11 cellular contexts compared by ENCODE assay signal in the genomic region with DNA sequence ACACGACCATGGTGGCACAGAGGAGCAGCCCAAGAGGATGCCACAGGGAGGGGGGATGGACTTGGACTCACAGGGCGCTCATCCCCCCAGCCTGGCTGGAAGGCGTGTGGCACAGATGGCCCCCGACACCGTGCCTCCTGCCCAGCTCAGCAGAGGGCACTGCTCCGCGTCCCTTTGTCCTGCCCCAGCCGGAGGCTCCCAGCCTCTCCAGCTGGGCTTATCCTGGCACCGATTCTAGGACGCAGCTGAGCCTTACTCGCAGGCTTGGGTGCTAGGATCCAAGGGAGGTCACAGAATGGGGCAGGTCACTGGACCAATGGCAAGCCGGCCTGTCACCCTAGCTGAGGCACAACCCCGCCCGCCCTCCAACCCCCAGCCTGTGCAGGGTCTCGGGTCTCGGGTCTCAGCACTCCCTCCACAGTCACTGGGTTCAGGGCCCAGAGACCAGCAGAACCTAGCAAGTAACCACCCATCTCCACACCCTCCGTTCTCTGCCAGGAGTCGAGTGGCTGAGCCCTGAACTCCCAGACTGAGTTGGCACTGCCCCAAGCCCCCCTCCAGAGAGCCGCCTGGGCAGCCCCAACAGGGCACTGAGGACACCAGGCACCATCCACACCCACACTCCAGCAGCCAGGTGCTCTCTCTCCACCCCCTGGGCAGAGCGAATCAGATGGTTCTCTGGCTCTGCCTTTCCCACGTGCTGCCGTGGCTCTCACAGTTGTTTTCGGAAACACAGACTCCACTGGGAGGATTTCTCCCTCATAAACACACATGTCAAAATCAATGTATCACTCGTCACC. TPM values are rescaled to one million over a fixed set of nuclear protein-coding genes. Genes with fewer than 3 reads are reported as not detected.
DNase-seq lines count a peak whose midpoint lies in the region; ATAC-seq, FAIRE-seq and TF ChIP-seq lines count a peak whose summit lies in the region.
"Had no signal": no experiment of that assay in that cellular context is flagged by ENCODE, and none has a peak within 500 bp of the region (broad histone marks: within the 10 kb centered on the region; RNA-seq: fewer than 3 reads in every experiment).

No MANE protein-coding gene starts in this region.

- no peak overlapping the region for H2BK20ac ChIP-seq in H1 (ENCODE audit: low read length)

- H2BK15ac ChIP-seq in H1 (ENCODE audit: low read length): no peak overlapping the region

- intact Hi-C loops in lower leg skin (cut with DNase I; ENCODE audit: low total_unique reads): no loop called here

- no peak overlapping the region for H2AK5ac ChIP-seq in H1 (ENCODE audit: low read depth, low read length)

- peaks cover 25 to 56% of the 10 kb centered on the region in 2 experiments for H4K20me1 ChIP-seq in H1 (replicated peaks in 1 of 2; ENCODE audit: control insufficient read depth in 1 of 2, insufficient read depth in 2 of 2, low read length in 2 of 2)

- H3K23ac ChIP-seq in H1 (ENCODE audit: insufficient read length): no peak overlapping the region

- ATAC-seq in HG02588 (IDR thresholded peaks at IDR 0.05; ENCODE audit: unreplicated experiment) (no peak), GM21717 (IDR thresholded peaks at IDR 0.05; ENCODE audit: unreplicated experiment) (no peak)

- 91% methylated on average over 16 of the region's 24 CpGs; no CpG with 5 or more reads in 1 of the 2 experiments for WGBS in H1 (ENCODE audit: extremely low coverage in 1 of 2, insufficient coverage in 1 of 2, insufficient read length in 1 of 2, insufficient replicate concordance in 2 of 2, low coverage in 1 of 2, low lambda C conversion rate in 2 of 2, missing lambda C conversion rate in 1 of 2), 2 experiments
- 79 to 81% methylated on average over 17 to 19 of the region's 24 CpGs for WGBS in lower leg skin, 2 donors

- H4K91ac ChIP-seq in H1 (replicated peaks; ENCODE audit: insufficient read length, low read length): no peak overlapping the region

- peak overlapping the region; percentile 24; the same call in 1 of the 2 replicates for H2BK5ac ChIP-seq in H1 (ENCODE audit: low read depth, low read length)

- H2BK12ac ChIP-seq in H1 (ENCODE audit: low read depth, low read length): no peak overlapping the region

- H3K79me1 ChIP-seq in H1 (ENCODE audit: low read depth, low read length): peaks cover 28% of the 10 kb centered on the region

- H4K8ac ChIP-seq in H1 (ENCODE audit: extremely low read depth, insufficient read depth, low read length): peak overlapping the region; percentile 21; the same call in 1 of the 2 replicates

- no peaks in the 10 kb centered on the region for H3K27me3 ChIP-seq in H1 (replicated peaks in 1 of 4; ENCODE audit: control insufficient read depth in 3 of 4, extremely low read depth in 1 of 4, insufficient read depth in 3 of 4, low read length in 3 of 4)

- DNase-seq in AG08395 (ENCODE audit: low spot score) (peak; percentile 52), NCI-H1105 (lab: John Stamatoyannopoulos, UW) (peak; percentile 92), H1 (ENCODE audit: low read depth in 1 of 2, low spot score in 2 of 2) (no peak), myocyte (ENCODE audit: low read depth) (peak; percentile 6), lower leg skin (ENCODE audit: low spot score in 2 of 2) (no peak), H54 (ENCODE audit: insufficient read length, low spot score) (no peak)
- DNase-seq: OCI-M1 had no signal

- CTCF ChIA-PET in H1 (lab: Charles Lee; ENCODE audit: partially characterized antibody): interaction anchor here (0.6 to 1.3 kb wide), 4 partner anchors 13 to 272 kb away, joined by 3 to 4 read pairs (median 3); no protein-coding TSS in a partner anchor

- TF ChIP-seq POLR2A in H1 (IDR thresholded peaks at IDR 0.05; ENCODE audit: control extremely low read depth in 1 of 2, low read depth in 2 of 2, low read length in 2 of 2) (no peak), lower leg skin (IDR thresholded peaks at IDR 0.05) (no peak), H54 (IDR thresholded peaks at IDR 0.05; ENCODE audit: low read depth, low read length) (no peak)

- H3K18ac ChIP-seq in H1 (ENCODE audit: extremely low read depth, low read length): no peak overlapping the region

- no peak for FAIRE-seq in H1 (lab: Jason Lieb, UNC)
- FAIRE-seq in H54 (lab: Jason Lieb, UNC): no peak

- peaks cover 17 to 50% (median 36%) of the 10 kb centered on the region in 4 experiments for H3K36me3 ChIP-seq in H1 (ENCODE audit: control insufficient read depth in 2 of 4, insufficient read depth in 4 of 4, low read length in 3 of 4)

- H3K4me2 ChIP-seq in H1 (ENCODE audit: insufficient read depth in 1 of 2, low read depth in 2 of 2, low read length in 2 of 2): no peak overlapping the region

- H3K4ac ChIP-seq in H1 (replicated peaks; ENCODE audit: insufficient read length, low read depth, low read length): no peak overlapping the region

- no peak for TF ChIP-seq RAD21 in H1 (IDR thresholded peaks at IDR 0.05 in 1 of 2, conservative IDR thresholded peaks at IDR 0.05 in 1 of 2; ENCODE audit: low read depth in 2 of 2, low read length in 2 of 2)

- TF ChIP-seq CTCF in H1 (IDR thresholded peaks at IDR 0.05; ENCODE audit: control extremely low read depth in 1 of 3, insufficient read depth in 1 of 3, low read depth in 1 of 3, low read length in 3 of 3) (peak in 1 of 3 experiments; percentile 15; a peak in 1 of 4 replicates), lower leg skin (IDR thresholded peaks at IDR 0.05) (no peak)

- H3K9me3 ChIP-seq in H1 (ENCODE audit: insufficient read depth in 2 of 2, low read depth in 1 of 2, low read length in 1 of 2): no peaks in the 10 kb centered on the region

- TF ChIP-seq EP300 in H1 (IDR thresholded peaks at IDR 0.05; ENCODE audit: borderline replicate concordance in 1 of 2, low read depth in 2 of 2, low read length in 2 of 2): no peak

- H2BK120ac ChIP-seq in H1 (replicated peaks; ENCODE audit: low read depth, low read length): no peak overlapping the region

- POLR2A ChIA-PET in H1 (lab: Charles Lee; ENCODE audit: partially characterized antibody): interaction anchor here (0.6 to 2.6 kb wide), 5 partner anchors 8 to 119 kb away, joined by 3 to 23 read pairs (median 8); partner anchors contain the start of gene NDUFV3

- H3K14ac ChIP-seq in H1 (ENCODE audit: insufficient read length): no peak overlapping the region

- H3K56ac ChIP-seq in H1 (replicated peaks; ENCODE audit: insufficient read length, low read depth, low read length): no peak overlapping the region

- H3K79me2 ChIP-seq in H1 (ENCODE audit: control insufficient read depth in 1 of 2, insufficient read depth in 2 of 2, low read length in 2 of 2): peaks cover 15 to 83% of the 10 kb centered on the region in 2 experiments; a peak in 3 of 4 replicates

- 0 out of 2 replicates have a peak, but pooled peaks cover 2% of the 10 kb centered on the region for H3K23me2 ChIP-seq in H1 (ENCODE audit: low read depth, low read length)

- no peak overlapping the region for H2AFZ ChIP-seq in H1 (ENCODE audit: low read length)

- H4K5ac ChIP-seq in H1 (ENCODE audit: insufficient read length, low read depth, low read length): no peak overlapping the region

- H3K4me1 ChIP-seq in H1 (replicated peaks in 1 of 4; ENCODE audit: control insufficient read depth in 3 of 4, insufficient read depth in 4 of 4, low read length in 3 of 4): no peaks in the 10 kb centered on the region; a peak in 1 of 7 replicates

- H3K4me3 ChIP-seq in H1 (ENCODE audit: extremely low read depth in 1 of 4, insufficient read depth in 2 of 4, low read depth in 3 of 4, low read length in 4 of 4) (no peak overlapping the region), lower leg skin (ENCODE audit: low read depth, poor library complexity, severe bottlenecking) (no peak overlapping the region)

- H3K9ac ChIP-seq in H1 (replicated peaks in 1 of 4; ENCODE audit: extremely low read depth in 1 of 4, low read depth in 3 of 4, low read length in 3 of 4): no peak overlapping the region

- no peak overlapping the region for H3K27ac ChIP-seq in H1 (ENCODE audit: low read depth, low read length)

TF ChIP-seq in H1, 55 proteins besides CTCF, POLR2A, EP300 and RAD21 (continues in another document):
- no peak for TF ChIP-seq SP2 (IDR thresholded peaks at IDR 0.05; ENCODE audit: low read length)

RNA-seq across cellular contexts. Expression of gene WDR4, which starts 13.8 kb away (rescaled TPM):
- total RNA-seq in H1 (2021; fragmentation: NEBNext Ultra II Directional; extraction: Animal tissue kit (Norgen Biotek cat#: 25700)): 43.1 and 47.8 TPM in 2 replicates
- 28.9 and 45.5 TPM in 2 replicates for polyA plus RNA-seq in H1 (2011; rRNA removed)
- polyA plus RNA-seq in H1 (2011; cell fraction: cytosol; rRNA removed): 35.0 TPM
- 77.6 TPM for polyA plus RNA-seq in H1 (2011; cell fraction: nucleus; rRNA removed)
- 25.0 to 41.3 TPM (median 37.5 TPM) in 4 replicates for polyA plus RNA-seq in H1 (2012, experiment 1 of 2)
- polyA plus RNA-seq in H1 (2012, experiment 2 of 2): 25.2 TPM
- 19.7 TPM for polyA plus RNA-seq in H1 (2013, experiment 1 of 2)
- polyA plus RNA-seq in H1 (2013, experiment 2 of 2): 20.5 TPM
- 47.7 and 48.4 TPM in 2 replicates for polyA minus RNA-seq in H1 (2011; rRNA and poly(A)+ RNA removed)
- polyA minus RNA-seq in H1 (2011; cell fraction: cytosol; rRNA and poly(A)+ RNA removed): 20.1 TPM
- polyA minus RNA-seq in H1 (2011; cell fraction: nucleus; rRNA and poly(A)+ RNA removed): 70.6 TPM
- total RNA-seq in myocyte (7.5 and 8.7 TPM in 2 replicates), lower leg skin (10 to 100 TPM; 10.3 to 17.4 (median 12.0) TPM)
- polyA plus RNA-seq in myocyte (2012): 12.3 TPM

RNA-seq across cellular contexts. Expression of gene NDUFV3, which starts 27.5 kb away (rescaled TPM):
- 44.4 and 47.1 TPM in 2 replicates for total RNA-seq in H1 (2021; fragmentation: NEBNext Ultra II Directional; extraction: Animal tissue kit (Norgen Biotek cat#: 25700))
- polyA plus RNA-seq in H1 (2011; rRNA removed): 17.0 and 18.2 TPM in 2 replicates
- 23.3 TPM for polyA plus RNA-seq in H1 (2011; cell fraction: cytosol; rRNA removed)
- 23.3 TPM for polyA plus RNA-seq in H1 (2011; cell fraction: nucleus; rRNA removed)
- 27.5 to 34.5 TPM (median 31.8 TPM) in 4 replicates for polyA plus RNA-seq in H1 (2012, experiment 1 of 2)
- 22.5 TPM for polyA plus RNA-seq in H1 (2012, experiment 2 of 2)
- polyA plus RNA-seq in H1 (2013, experiment 1 of 2): 40.8 TPM
- 37.8 TPM for polyA plus RNA-seq in H1 (2013, experiment 2 of 2)
- 12.9 and 14.9 TPM in 2 replicates for polyA minus RNA-seq in H1 (2011; rRNA and poly(A)+ RNA removed)
- 19.4 TPM for polyA minus RNA-seq in H1 (2011; cell fraction: cytosol; rRNA and poly(A)+ RNA removed)
- polyA minus RNA-seq in H1 (2011; cell fraction: nucleus; rRNA and poly(A)+ RNA removed): 12.8 TPM
- total RNA-seq in myocyte (40.7 and 44.0 TPM in 2 replicates), lower leg skin (10 to 100 TPM; 41.8 to 65.3 (median 60.0) TPM)
- 40.6 TPM for polyA plus RNA-seq in myocyte (2012)

RNA-seq across cellular contexts. Expression of gene ERVH48-1, which starts 59.9 kb away (rescaled TPM):
- total RNA-seq in H1 (2021; fragmentation: NEBNext Ultra II Directional; extraction: Animal tissue kit (Norgen Biotek cat#: 25700)): 14.9 and 17.7 TPM in 2 replicates
- polyA plus RNA-seq in H1 (2011; rRNA removed): 4.0 and 4.2 TPM in 2 replicates
- polyA plus RNA-seq in H1 (2011; cell fraction: cytosol; rRNA removed): 5.6 TPM
- 4.1 TPM for polyA plus RNA-seq in H1 (2011; cell fraction: nucleus; rRNA removed)
- 5.0 to 5.6 TPM (median 5.4 TPM) in 4 replicates for polyA plus RNA-seq in H1 (2012, experiment 1 of 2)
- 2.3 TPM for polyA plus RNA-seq in H1 (2012, experiment 2 of 2)
- polyA plus RNA-seq in H1 (2013, experiment 1 of 2): 95.5 TPM
- polyA plus RNA-seq in H1 (2013, experiment 2 of 2): 113 TPM
- polyA minus RNA-seq in H1 (2011; rRNA and poly(A)+ RNA removed): 2.5 and 3.7 TPM in 2 replicates
- 2.5 TPM for polyA minus RNA-seq in H1 (2011; cell fraction: cytosol; rRNA and poly(A)+ RNA removed)
- 1.2 TPM for polyA minus RNA-seq in H1 (2011; cell fraction: nucleus; rRNA and poly(A)+ RNA removed)
- not detected in 2 replicates for total RNA-seq in myocyte
- polyA plus RNA-seq in myocyte (2012): 0.50 TPM
- not detected for total RNA-seq in lower leg skin
- total RNA-seq: glomerular endothelial cell, mucosa of gallbladder had no signal

Comparison
In these comparisons a context has a peak if more than half of its experiments do, and no peak if none do; other contexts are left out.
1. DNase-seq: peak in AG08395 (single experiment), NCI-H1105 (single experiment) and myocyte (single experiment); none in H1 (0 of 2), lower leg skin (0 of 2) and H54 (single experiment).
2. RNA of gene ERVH48-1, which starts 59.9 kb away (total RNA-seq): 14.9 to 17.7 TPM in H1; not detected in myocyte and not detected in lower leg skin; every median in the first group is over 10 times any median in the second.